26 cellular contexts compared by ENCODE assay signal in the genomic region with DNA sequence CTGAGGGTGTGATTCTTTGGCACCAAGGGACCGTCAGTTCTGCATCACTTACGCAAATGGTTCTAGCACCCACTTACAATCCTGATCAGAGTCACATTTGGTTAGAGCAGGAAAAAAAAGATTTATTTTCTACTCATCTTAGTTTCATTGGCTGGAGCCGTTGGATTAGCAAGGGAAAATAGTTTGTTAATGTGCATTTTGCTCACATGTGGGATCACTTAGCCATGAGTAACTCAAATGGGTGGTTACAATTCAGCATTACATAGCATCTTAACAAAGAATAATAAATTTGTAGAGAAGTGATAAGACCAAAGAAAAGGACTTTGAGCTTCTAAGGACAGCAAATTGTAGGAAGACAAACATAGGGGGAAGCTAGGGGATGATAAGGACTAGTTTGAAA.
A peak's percentile ranks its signal among the peaks of the same experiment; 100 is the strongest.
DNase-seq lines count a peak whose midpoint lies in the region; ATAC-seq and TF ChIP-seq lines count a peak whose summit lies in the region.
"Had no signal": no experiment of that assay in that cellular context is flagged by ENCODE, and none has a peak within 500 bp of the region (broad histone marks: within the 10 kb centered on the region; RNA-seq: fewer than 3 reads in every experiment).

No MANE protein-coding gene starts in this region.

- H3K36me3 Mint-ChIP-seq in activated CD8-positive, alpha-beta memory T cell treated with anti-CD3 and anti-CD28 coated beads, Interleukin-2, amount 10 ng/mL, durations not matched to agents 7 days and 5 days = peaks cover 77% of the 10 kb centered on the region
- peaks cover 44% of the 10 kb centered on the region for H3K36me3 Mint-ChIP-seq in activated T-helper 1 cell treated with anti-CD3 and anti-CD28 coated beads, Interleukin-12 subunit alpha, Interleukin-12 subunit beta, Interleukin-2, Interleukin-4 antibody, amounts not matched to agents 30 ng/mL and 10 ng/mL and 1 ng/mL, durations not matched to agents 14 hours and 24 hours and 36 hours (ENCODE audit: low read depth)
- H3K36me3 Mint-ChIP-seq: CD4-positive, CD25-positive, alpha-beta regulatory T cell; mesothelial cell of epicardium had no signal

- DNase-seq in activated CD8-positive, alpha-beta memory T cell treated with anti-CD3 and anti-CD28 coated beads, Interleukin-2, amount 10 ng/mL, durations not matched to agents 7 days and 5 days = no peak
- DNase-seq in activated CD8-positive, alpha-beta memory T cell treated with anti-CD3 and anti-CD28 coated beads, Interleukin-2, amount 50 U/mL, for 48 hours = no peak
- DNase-seq in BJ (ENCODE audit: low read depth) (peak; percentile 68), foreskin fibroblast (peak; percentile 74 to 88), iPS-NIHi7 (ENCODE audit: extremely low spot score) (no peak)
- no peak for DNase-seq in activated T-helper 1 cell treated with anti-CD3 and anti-CD28 coated beads, Interleukin-12 subunit alpha, Interleukin-12 subunit beta, Interleukin-2, Interleukin-4 antibody, amounts not matched to agents 30 ng/mL and 10 ng/mL and 1 ng/mL, durations not matched to agents 14 hours and 24 hours and 36 hours (ENCODE audit: low spot score)
- no peak for DNase-seq in stimulated activated CD4-positive, alpha-beta T cell treated with anti-CD3 and anti-CD28 coated beads, Interleukin-2, amount 100 ng/mL, for 48 hours
- DNase-seq: activated CD4-positive, alpha-beta T cell treated with anti-CD3 and anti-CD28 coated beads, Interleukin-2, amount 50 U/mL, for 48 hours; activated T-cell treated with anti-CD3 and anti-CD28 coated beads, Interleukin-2, amount 50 U/mL, for 4 hours; CD4-positive, CD25-positive, alpha-beta regulatory T cell; DMS 273 treated with DMSO at 0.1 percent for 48 hours; effector memory CD4-positive, alpha-beta T cell; islet precursor cell; left ventricle myocardium superior; MM.1S; naive thymus-derived CD4-positive, alpha-beta T cell; NCI-H1417 treated with DMSO at 0.1 percent for 48 hours; NCI-H2107; NCI-H446 treated with DMSO at 0.1 percent for 48 hours; T-helper 9 cell; uterus had no signal

- no peaks in the 10 kb centered on the region for H3K27me3 Mint-ChIP-seq in activated CD8-positive, alpha-beta memory T cell treated with anti-CD3 and anti-CD28 coated beads, Interleukin-2, amount 10 ng/mL, durations not matched to agents 7 days and 5 days
- H3K27me3 Mint-ChIP-seq in activated T-helper 1 cell treated with anti-CD3 and anti-CD28 coated beads, Interleukin-12 subunit alpha, Interleukin-12 subunit beta, Interleukin-2, Interleukin-4 antibody, amounts not matched to agents 30 ng/mL and 10 ng/mL and 1 ng/mL, durations not matched to agents 14 hours and 24 hours and 36 hours (ENCODE audit: insufficient read depth) = no peaks in the 10 kb centered on the region
- H3K27me3 Mint-ChIP-seq: CD4-positive, CD25-positive, alpha-beta regulatory T cell had no signal

- peaks cover 68% of the 10 kb centered on the region for H3K4me1 Mint-ChIP-seq in activated CD8-positive, alpha-beta memory T cell treated with anti-CD3 and anti-CD28 coated beads, Interleukin-2, amount 10 ng/mL, durations not matched to agents 7 days and 5 days
- peaks cover 67% of the 10 kb centered on the region for H3K4me1 Mint-ChIP-seq in activated T-helper 1 cell treated with anti-CD3 and anti-CD28 coated beads, Interleukin-12 subunit alpha, Interleukin-12 subunit beta, Interleukin-2, Interleukin-4 antibody, amounts not matched to agents 30 ng/mL and 10 ng/mL and 1 ng/mL, durations not matched to agents 14 hours and 24 hours and 36 hours (ENCODE audit: low read depth)
- H3K4me1 Mint-ChIP-seq: mesothelial cell of epicardium had no signal

- no peak for ATAC-seq in activated CD8-positive, alpha-beta memory T cell treated with anti-CD3 and anti-CD28 coated beads, Interleukin-2, amount 10 ng/mL, durations not matched to agents 7 days and 5 days
- no peak for ATAC-seq in GM21825 (IDR thresholded peaks at IDR 0.05; ENCODE audit: unreplicated experiment)
- ATAC-seq: activated T-cell treated with anti-CD3 and anti-CD28 coated beads, Interleukin-2, amount 50 U/mL, for 4 hours; left ventricle myocardium superior; naive thymus-derived CD4-positive, alpha-beta T cell; SK-N-SH treated with all-trans-retinoic acid at 6 μM for 48 hours had no signal

- no peaks in the 10 kb centered on the region for H3K36me3 ChIP-seq in BJ (ENCODE audit: control insufficient read depth, insufficient read depth, low read length)
- H3K36me3 ChIP-seq: thoracic aorta, uterus had no signal

- H3K4me3 Mint-ChIP-seq in activated CD8-positive, alpha-beta memory T cell treated with anti-CD3 and anti-CD28 coated beads, Interleukin-2, amount 10 ng/mL, durations not matched to agents 7 days and 5 days = no peak overlapping the region
- peak overlapping the region; percentile 11 for H3K4me3 Mint-ChIP-seq in activated T-helper 1 cell treated with anti-CD3 and anti-CD28 coated beads, Interleukin-12 subunit alpha, Interleukin-12 subunit beta, Interleukin-2, Interleukin-4 antibody, amounts not matched to agents 30 ng/mL and 10 ng/mL and 1 ng/mL, durations not matched to agents 14 hours and 24 hours and 36 hours
- H3K4me3 Mint-ChIP-seq: activated T-cell treated with anti-CD3 and anti-CD28 coated beads, Interleukin-2, amount 50 U/mL, for 4 hours; CD4-positive, CD25-positive, alpha-beta regulatory T cell; mesothelial cell of epicardium had no signal

- H3K27ac Mint-ChIP-seq in activated CD8-positive, alpha-beta memory T cell treated with anti-CD3 and anti-CD28 coated beads, Interleukin-2, amount 10 ng/mL, durations not matched to agents 7 days and 5 days = peak overlapping the region; percentile 80
- H3K27ac Mint-ChIP-seq in activated T-helper 1 cell treated with anti-CD3 and anti-CD28 coated beads, Interleukin-12 subunit alpha, Interleukin-12 subunit beta, Interleukin-2, Interleukin-4 antibody, amounts not matched to agents 30 ng/mL and 10 ng/mL and 1 ng/mL, durations not matched to agents 14 hours and 24 hours and 36 hours = peak overlapping the region; percentile 94
- H3K27ac Mint-ChIP-seq: CD4-positive, CD25-positive, alpha-beta regulatory T cell; mesothelial cell of epicardium had no signal

- H3K4me3 ChIP-seq in BJ (ENCODE audit: low read depth, low read length) (no peak overlapping the region), foreskin fibroblast (ENCODE audit: low read depth in 1 of 2, low read length in 2 of 2) (no peak overlapping the region)
- H3K4me3 ChIP-seq: skin epidermis, thoracic aorta, uterus had no signal

- intact Hi-C loops in activated T-helper 1 cell treated with anti-CD3 and anti-CD28 coated beads, Interleukin-12 subunit alpha, Interleukin-12 subunit beta, Interleukin-2, Interleukin-4 antibody, amounts not matched to agents 30 ng/mL and 10 ng/mL and 1 ng/mL, durations not matched to agents 14 hours and 24 hours and 36 hours (cut with micrococcal nuclease) = loop anchor here (5.0 kb wide), 1 partner anchor 177 kb away; no protein-coding TSS in a partner anchor

- POLR2A ChIA-PET in BJ (lab: Charles Lee) = interaction anchor here (0.6 kb wide), 1 partner anchor 252 kb away, joined by 6 read pairs; no protein-coding TSS in a partner anchor

- peaks cover 2% of the 10 kb centered on the region for H3K9me3 Mint-ChIP-seq in activated CD8-positive, alpha-beta memory T cell treated with anti-CD3 and anti-CD28 coated beads, Interleukin-2, amount 10 ng/mL, durations not matched to agents 7 days and 5 days (ENCODE audit: low read depth)
- peaks cover 17% of the 10 kb centered on the region for H3K9me3 Mint-ChIP-seq in activated T-helper 1 cell treated with anti-CD3 and anti-CD28 coated beads, Interleukin-12 subunit alpha, Interleukin-12 subunit beta, Interleukin-2, Interleukin-4 antibody, amounts not matched to agents 30 ng/mL and 10 ng/mL and 1 ng/mL, durations not matched to agents 14 hours and 24 hours and 36 hours

- CTCF ChIA-PET in activated CD8-positive, alpha-beta memory T cell treated with anti-CD3 and anti-CD28 coated beads, Interleukin-2, amount 10 ng/mL, durations not matched to agents 7 days and 5 days (lab: Charles Lee) = interaction anchor here (1.3 to 1.6 kb wide), 2 partner anchors 12 to 30 kb away, joined by 3 to 4 read pairs; no protein-coding TSS in a partner anchor
- CTCF ChIA-PET in BJ (lab: Yijun Ruan, JAX) = interaction anchor here (1.2 kb wide), 1 partner anchor 21 kb away, joined by 5 read pairs; no protein-coding TSS in a partner anchor

- no peaks in the 10 kb centered on the region for H3K27me3 ChIP-seq in BJ (ENCODE audit: control insufficient read depth, insufficient read depth, low read length)
- H3K27me3 ChIP-seq: uterus had no signal

- no peak for TF ChIP-seq CTCF in BJ (IDR thresholded peaks at IDR 0.05; ENCODE audit: insufficient read depth, low read depth, low read length)
- no peak for TF ChIP-seq CTCF in foreskin fibroblast (IDR thresholded peaks at IDR 0.05; ENCODE audit: low read depth, low read length)

Comparison
In these comparisons a context has a peak if more than half of its experiments do, and no peak if none do; other contexts are left out.
1. DNase-seq: peak in BJ (single experiment) and foreskin fibroblast (2 of 2); none in activated CD8-positive, alpha-beta memory T cell treated with anti-CD3 and anti-CD28 coated beads, Interleukin-2, amount 10 ng/mL, durations not matched to agents 7 days and 5 days (single experiment), activated CD8-positive, alpha-beta memory T cell treated with anti-CD3 and anti-CD28 coated beads, Interleukin-2, amount 50 U/mL, for 48 hours (single experiment), activated T-helper 1 cell treated with anti-CD3 and anti-CD28 coated beads, Interleukin-12 subunit alpha, Interleukin-12 subunit beta, Interleukin-2, Interleukin-4 antibody, amounts not matched to agents 30 ng/mL and 10 ng/mL and 1 ng/mL, durations not matched to agents 14 hours and 24 hours and 36 hours (single experiment), stimulated activated CD4-positive, alpha-beta T cell treated with anti-CD3 and anti-CD28 coated beads, Interleukin-2, amount 100 ng/mL, for 48 hours (0 of 2) and iPS-NIHi7 (single experiment).